15 cellular contexts compared by ENCODE assay signal in genomic region chr17:38707678-38708351, GRCh38. TPM values are rescaled to one million over a fixed set of nuclear protein-coding genes. Genes with fewer than 3 reads are reported as not detected.
DNase-seq lines count a peak whose midpoint lies in the region; ATAC-seq and TF ChIP-seq lines count a peak whose summit lies in the region.
"Had no signal": no experiment of that assay in that cellular context is flagged by ENCODE, and none has a peak within 500 bp of the region (broad histone marks: within the 10 kb centered on the region; RNA-seq: fewer than 3 reads in every experiment).

No MANE protein-coding gene starts in this region.

- H3K36me3 Mint-ChIP-seq in endothelial cell (ENCODE audit: low read depth, unreplicated experiment) = peaks cover 23% of the 10 kb centered on the region

- H3K4me1 ChIP-seq in left ventricle myocardium inferior (peaks cover 89% of the 10 kb centered on the region), heart right ventricle (peaks cover 7 to 77% (median 46%) of the 10 kb centered on the region in 9 donors), subcutaneous abdominal adipose tissue (ENCODE audit: control insufficient read depth in 5 of 5, insufficient read depth in 5 of 5, low read length in 5 of 5) (peaks cover 5 to 40% (median 33%) of the 10 kb centered on the region in 5 donors)

- H3K9me3 Mint-ChIP-seq in endothelial cell (ENCODE audit: unreplicated experiment) = no peaks in the 10 kb centered on the region

- H3K9me3 ChIP-seq in left ventricle myocardium inferior (replicated peaks) = no peaks in the 10 kb centered on the region
- no peaks in the 10 kb centered on the region for H3K9me3 ChIP-seq in heart right ventricle
- H3K9me3 ChIP-seq in subcutaneous abdominal adipose tissue (ENCODE audit: control insufficient read depth in 5 of 5, low read length in 5 of 5) = no peaks in the 10 kb centered on the region

- TF ChIP-seq CTCF in left ventricle myocardium inferior (IDR thresholded peaks at IDR 0.05; ENCODE audit: borderline replicate concordance) (no peak), heart right ventricle (IDR thresholded peaks at IDR 0.05) (no peak), RWPE1 (conservative IDR thresholded peaks at IDR 0.05; ENCODE audit: low read depth) (no peak), endothelial cell (IDR thresholded peaks at IDR 0.05; ENCODE audit: unreplicated experiment) (no peak)

- 80 to 81% methylated on average over 21 of the region's 21 CpGs for WGBS in heart right ventricle, 2 donors

- H3K4me3 Mint-ChIP-seq in endothelial cell (ENCODE audit: unreplicated experiment) = peak overlapping the region; percentile 75

- H3K4me3 ChIP-seq in left ventricle myocardium inferior (peak overlapping the region; percentile 96), heart right ventricle (no peak overlapping the region), subcutaneous abdominal adipose tissue (ENCODE audit: low read depth in 1 of 5, low read length in 5 of 5) (no peak overlapping the region)

- H3K4me1 Mint-ChIP-seq in endothelial cell (ENCODE audit: unreplicated experiment) = peaks cover 36% of the 10 kb centered on the region

- H3K27me3 ChIP-seq in left ventricle myocardium inferior (ENCODE audit: low read depth) (no peaks in the 10 kb centered on the region), heart right ventricle (no peaks in the 10 kb centered on the region), subcutaneous abdominal adipose tissue (ENCODE audit: control insufficient read depth in 5 of 5, insufficient read depth in 4 of 5, low read length in 5 of 5) (no peaks in the 10 kb centered on the region)

- H3K9ac ChIP-seq in subcutaneous abdominal adipose tissue (ENCODE audit: low read length in 5 of 5) = no peak overlapping the region

- ATAC-seq in heart right ventricle (no peak), HG03039 (IDR thresholded peaks at IDR 0.05; ENCODE audit: unreplicated experiment) (no peak)
- ATAC-seq: esophagus mucosa had no signal

- intact Hi-C loops in left ventricle myocardium inferior (cut with micrococcal nuclease) (no loop called here), heart right ventricle (cut with DNase I) (loop anchor here in 2 of 10 donors (2.0 to 5.0 kb wide), 2 partner anchors 21 to 34 kb away; no protein-coding TSS in a partner anchor)

- H3K27ac Mint-ChIP-seq in endothelial cell (ENCODE audit: unreplicated experiment) = no peak overlapping the region

- H3K36me3 ChIP-seq in left ventricle myocardium inferior (peaks cover 48% of the 10 kb centered on the region), heart right ventricle (peaks cover 0 to 59% (median 17%) of the 10 kb centered on the region in 9 donors), subcutaneous abdominal adipose tissue (ENCODE audit: control insufficient read depth in 5 of 5, insufficient read depth in 5 of 5, low read length in 5 of 5) (peaks cover 0 to 50% (median 44%) of the 10 kb centered on the region in 5 donors)

- H3K27ac ChIP-seq in left ventricle myocardium inferior (replicated peaks) (no peak overlapping the region), heart right ventricle (no peak overlapping the region), RWPE1 (peak overlapping the region; percentile 93), subcutaneous abdominal adipose tissue (ENCODE audit: low read depth, low read length) (peak overlapping the region; percentile 75)

- POLR2A ChIA-PET in RWPE1 (lab: Yijun Ruan, JAX; ENCODE audit: low non-redundant PET) = no interaction called here

- CTCF ChIA-PET in RWPE1 (lab: Yijun Ruan, JAX) = interaction anchor here (0.7 kb wide), 1 partner anchor 1495 kb away, joined by 6 read pairs; no protein-coding TSS in a partner anchor

- peaks cover 18% of the 10 kb centered on the region for H3K27me3 Mint-ChIP-seq in endothelial cell (ENCODE audit: unreplicated experiment)

- DNase-seq in left ventricle myocardium inferior (no peak), heart right ventricle (no peak), RWPE1 (ENCODE audit: low spot score) (no peak), endothelial cell (ENCODE audit: low spot score) (no peak), hippocampal formation (lab: John Stamatoyannopoulos, UW) (no peak), NCI-H226 (no peak)
- DNase-seq: C1 segment of cervical spinal cord; caudate nucleus; mesenchymal stem cell; NCI-H345; RPMI8226; stimulated activated CD4-positive, alpha-beta T cell treated with anti-CD3 and anti-CD28 coated beads, Interleukin-2, amount 100 ng/mL, for 48 hours had no signal

RNA-seq across cellular contexts. Expression of gene MLLT6, which starts 2.7 kb away (rescaled TPM):
- total RNA-seq in left ventricle myocardium inferior (74.1 TPM), heart right ventricle (100 to 1,000 TPM in 1 of 10 donors, 10 to 100 TPM in 9; 56.3 to 100 (median 67.5) TPM), endothelial cell (ENCODE audit: unreplicated experiment) (33.8 TPM)
- polyA plus RNA-seq in heart right ventricle = 100 to 1,000 TPM in 1 of 2 donors, 10 to 100 TPM in 1; 17.3 to 104 TPM

RNA-seq across cellular contexts. Expression of gene CISD3, which starts 22.3 kb away (rescaled TPM):
- total RNA-seq in left ventricle myocardium inferior (75.9 TPM), heart right ventricle (10 to 100 TPM; 58.1 to 84.1 (median 69.4) TPM), endothelial cell (ENCODE audit: unreplicated experiment) (17.0 TPM)
- 10 to 100 TPM; 50.5 to 83.6 TPM for polyA plus RNA-seq in heart right ventricle

RNA-seq across cellular contexts. Expression of gene EPOP, which starts 33.1 kb away (rescaled TPM):
- total RNA-seq in left ventricle myocardium inferior = 0.33 TPM
- total RNA-seq in heart right ventricle = 1 to 10 TPM in 2 of 10 donors, under 1 TPM in 8; 0.25 to 1.3 (median 0.64) TPM
- 1 to 10 TPM in 1 of 2 donors, under 1 TPM in 1; 0.66 to 2.2 TPM for polyA plus RNA-seq in heart right ventricle
- 1.3 TPM for total RNA-seq in endothelial cell (ENCODE audit: unreplicated experiment)

RNA-seq across cellular contexts. Expression of gene PCGF2, which starts 40.3 kb away (rescaled TPM):
- 20.7 TPM for total RNA-seq in left ventricle myocardium inferior
- 10 to 100 TPM; 15.8 to 30.0 (median 22.8) TPM for total RNA-seq in heart right ventricle
- polyA plus RNA-seq in heart right ventricle = 10 to 100 TPM; 23.8 to 51.6 TPM
- 79.4 TPM for total RNA-seq in endothelial cell (ENCODE audit: unreplicated experiment)

RNA-seq across cellular contexts. Expression of gene PSMB3, which starts 44.7 kb away (rescaled TPM):
- total RNA-seq in left ventricle myocardium inferior (149 TPM), heart right ventricle (100 to 1,000 TPM; 148 to 220 (median 162) TPM), endothelial cell (ENCODE audit: unreplicated experiment) (175 TPM)
- polyA plus RNA-seq in heart right ventricle = 100 to 1,000 TPM; 359 to 379 TPM

Comparison
In these comparisons a context has a peak if more than half of its experiments do, and no peak if none do; other contexts are left out.
1. H3K27ac ChIP-seq: peak in RWPE1 (single experiment) and subcutaneous abdominal adipose tissue (single experiment); none in left ventricle myocardium inferior (single experiment) and heart right ventricle (0 of 10).